In the genomic region with DNA sequence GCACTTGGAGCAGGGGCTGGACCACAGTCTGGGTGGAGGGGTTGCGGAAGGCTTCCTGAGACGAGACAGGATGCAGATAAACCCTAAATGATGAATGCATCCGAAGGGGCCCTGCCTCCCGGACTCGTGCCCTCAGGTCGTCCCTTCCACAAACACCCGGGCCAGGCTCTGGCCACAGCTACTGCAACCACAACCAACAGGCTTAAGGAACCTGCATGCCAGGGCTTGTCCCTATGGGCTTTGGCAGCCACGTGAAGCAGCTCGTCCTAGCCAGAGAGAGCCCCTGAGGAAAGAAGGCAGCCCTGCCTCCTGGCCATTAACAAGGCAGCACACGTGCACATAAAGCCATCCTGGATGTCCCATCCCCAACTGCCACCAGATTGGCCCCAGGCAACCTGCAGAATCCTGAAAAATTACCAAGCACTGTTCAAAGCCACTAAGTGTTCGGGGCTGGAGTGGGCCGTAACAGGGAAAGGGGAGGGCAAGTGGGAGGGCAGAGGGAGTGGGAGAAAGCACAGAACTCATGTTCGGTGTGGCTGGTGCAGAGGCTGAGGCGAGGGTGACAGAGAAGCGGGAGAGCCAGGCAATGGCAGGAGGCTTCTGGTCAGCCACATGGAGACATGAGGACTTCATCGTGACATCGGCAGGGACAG, we compare ENCODE assay signal across 17 cellular contexts.
A peak's percentile ranks its signal among the peaks of the same experiment; 100 is the strongest.
DNase-seq lines count a peak whose midpoint lies in the region; ATAC-seq, FAIRE-seq and TF ChIP-seq lines count a peak whose summit lies in the region.
"Had no signal": no experiment of that assay in that cellular context is flagged by ENCODE, and none has a peak within 500 bp of the region (broad histone marks: within the 10 kb centered on the region; RNA-seq: fewer than 3 reads in every experiment).

No MANE protein-coding gene starts in this region.

- peak overlapping the region; percentile 7 for H3K27ac Mint-ChIP-seq in glutamatergic neuron (ENCODE audit: unreplicated experiment)
- H3K27ac Mint-ChIP-seq: activated naive CD8-positive, alpha-beta T cell; memory B cell; T-cell had no signal

- H3K36me3 Mint-ChIP-seq in glutamatergic neuron (ENCODE audit: unreplicated experiment), result peaks cover 5% of the 10 kb centered on the region

- TF ChIP-seq CTCF in D721Med (IDR thresholded peaks at IDR 0.05; ENCODE audit: insufficient read depth, missing control alignments), result no peak
- no peak for TF ChIP-seq CTCF in glutamatergic neuron (IDR thresholded peaks at IDR 0.05; ENCODE audit: partially characterized antibody, unreplicated experiment)

- ATAC-seq in GM19023 (IDR thresholded peaks at IDR 0.05; ENCODE audit: unreplicated experiment), result no peak
- ATAC-seq: activated CD4-positive, CD25-positive, alpha-beta regulatory T cell treated with anti-CD3 and anti-CD28 coated beads, Interleukin-2, amount 50 U/mL, for 24 hours; T-cell had no signal

- peaks cover 21% of the 10 kb centered on the region for H3K4me1 Mint-ChIP-seq in glutamatergic neuron (ENCODE audit: low read depth, unreplicated experiment)

- no peak overlapping the region for H3K4me3 Mint-ChIP-seq in glutamatergic neuron (ENCODE audit: unreplicated experiment)
- H3K4me3 Mint-ChIP-seq: activated naive CD8-positive, alpha-beta T cell; memory B cell; T-cell had no signal

- DNase-seq in 8988T, result peak; percentile 6
- DNase-seq in D721Med (ENCODE audit: insufficient read length, low spot score), result peak; percentile 20
- DNase-seq in RPMI7951 (ENCODE audit: low read depth), result peak; percentile 52
- DNase-seq in glutamatergic neuron, result no peak
- no peak for DNase-seq in NCI-H2171 (lab: John Stamatoyannopoulos, UW)
- no peak for DNase-seq in iPS-NIHi11 (ENCODE audit: low spot score)
- DNase-seq in NCI-H1048 (lab: John Stamatoyannopoulos, UW), result no peak
- DNase-seq: DND-41; MV-4-11; NCI-H2227 treated with DMSO at 0.1 percent for 48 hours; stimulated activated naive CD4-positive, alpha-beta T cell; T-cell had no signal

- peaks cover 9% of the 10 kb centered on the region for H3K27me3 Mint-ChIP-seq in glutamatergic neuron (ENCODE audit: unreplicated experiment)
- H3K27me3 Mint-ChIP-seq: activated naive CD8-positive, alpha-beta T cell; memory B cell; T-cell had no signal

- FAIRE-seq in D721Med (lab: Jason Lieb, UNC), result no peak
- FAIRE-seq: endothelial cell of umbilical vein had no signal

- peaks cover 13% of the 10 kb centered on the region for H3K9me3 Mint-ChIP-seq in glutamatergic neuron (ENCODE audit: unreplicated experiment)
- H3K9me3 Mint-ChIP-seq: memory B cell, T-cell had no signal

Comparison
In these comparisons a context has a peak if more than half of its experiments do, and no peak if none do; other contexts are left out.
1. DNase-seq: peak in 8988T (single experiment), D721Med (single experiment) and RPMI7951 (single experiment); none in glutamatergic neuron (single experiment), NCI-H2171 (single experiment), iPS-NIHi11 (single experiment) and NCI-H1048 (single experiment).